19 cellular contexts compared by ENCODE assay signal in genomic region chr11:64173616-64174355, GRCh38. TPM values are rescaled to one million over a fixed set of nuclear protein-coding genes. Genes with fewer than 3 reads are reported as not detected.
A peak's percentile ranks its signal among the peaks of the same experiment; 100 is the strongest.
DNase-seq lines count a peak whose midpoint lies in the region; ATAC-seq and TF ChIP-seq lines count a peak whose summit lies in the region.
"Had no signal": no experiment of that assay in that cellular context is flagged by ENCODE, and none has a peak within 500 bp of the region (broad histone marks: within the 10 kb centered on the region; RNA-seq: fewer than 3 reads in every experiment).

No MANE protein-coding gene starts in this region.

- H3K27ac ChIP-seq in RWPE2 (ENCODE audit: poor library complexity, severe bottlenecking) (no peak overlapping the region), foreskin keratinocyte (no peak overlapping the region), breast epithelium (no peak overlapping the region)
- H3K27ac ChIP-seq: vagina had no signal

- no peaks in the 10 kb centered on the region for H3K27me3 ChIP-seq in RWPE2 (ENCODE audit: insufficient read depth, poor library complexity, severe bottlenecking)
- no peaks in the 10 kb centered on the region for H3K27me3 ChIP-seq in foreskin keratinocyte
- H3K27me3 ChIP-seq in breast epithelium = no peaks in the 10 kb centered on the region
- H3K27me3 ChIP-seq: vagina had no signal

- TF ChIP-seq POLR2A in breast epithelium (IDR thresholded peaks at IDR 0.05) = no peak

- DNase-seq in 8988T (peak; percentile 18), ELR (ENCODE audit: low read depth) (peak; percentile 52), RWPE2 (ENCODE audit: low spot score) (no peak), foreskin keratinocyte (no peak), OCI-M2 (lab: John Stamatoyannopoulos, UW; ENCODE audit: unreplicated experiment) (no peak), C1 segment of cervical spinal cord (lab: John Stamatoyannopoulos, UW) (no peak), breast epithelium (ENCODE audit: low spot score in 2 of 2) (no peak)
- DNase-seq: activated B cell treated with CpG ODN at 0.5 μM for 24 hours; activated CD4-positive, alpha-beta memory T cell treated with anti-CD3 and anti-CD28 coated beads, Interleukin-2, amount 10 ng/mL, durations not matched to agents 7 days and 5 days; activated gamma-delta T cell treated with Interleukin-2 at 50 U/mL for 16 hours; CD4-positive, alpha-beta memory T cell; DMS 273 treated with DMSO at 0.1 percent for 48 hours; hippocampal formation; NCI-H1436 treated with DMSO at 0.1 percent for 48 hours; RPMI8226; T1000 had no signal

- H3K4me1 ChIP-seq in RWPE2 (ENCODE audit: insufficient read depth, poor library complexity, severe bottlenecking) (no peaks in the 10 kb centered on the region), foreskin keratinocyte (no peaks in the 10 kb centered on the region), breast epithelium (no peaks in the 10 kb centered on the region)
- H3K4me1 ChIP-seq: vagina had no signal

- TF ChIP-seq CTCF in RWPE2 (IDR thresholded peaks at IDR 0.05; ENCODE audit: poor library complexity, severe bottlenecking) (no peak), foreskin keratinocyte (conservative IDR thresholded peaks at IDR 0.05) (no peak), breast epithelium (IDR thresholded peaks at IDR 0.05) (no peak)

- no peak overlapping the region for H3K4me3 ChIP-seq in RWPE2 (ENCODE audit: severe bottlenecking)
- H3K4me3 ChIP-seq in breast epithelium = no peak overlapping the region
- H3K4me3 ChIP-seq: vagina had no signal

- no peaks in the 10 kb centered on the region for H3K36me3 ChIP-seq in RWPE2 (ENCODE audit: low read depth)
- H3K36me3 ChIP-seq in breast epithelium = no peaks in the 10 kb centered on the region
- H3K36me3 ChIP-seq: vagina had no signal

- H3K9me3 ChIP-seq in RWPE2 (ENCODE audit: severe bottlenecking) (peaks cover 2% of the 10 kb centered on the region), breast epithelium (peaks cover 0 to 6% of the 10 kb centered on the region in 2 donors)
- H3K9me3 ChIP-seq: vagina had no signal

- ATAC-seq in RWPE2 (ENCODE audit: low read depth) = peak; percentile 53; the same call in 2 of the 3 replicates
- ATAC-seq in foreskin keratinocyte = peak; percentile 32
- no peak for ATAC-seq in GM18511 (IDR thresholded peaks at IDR 0.05; ENCODE audit: unreplicated experiment)
- ATAC-seq: natural killer cell treated with Interleukin-12 subunit alpha and Interleukin-12 subunit beta and Interleukin-15 and Interleukin-18, amount 100 ng/mL, for 72 hours had no signal

- intact Hi-C loops in breast epithelium (cut with DNase I; ENCODE audit: low total_unique reads) = no loop called here

RNA-seq across cellular contexts. Expression of gene MACROD1, which starts 7.9 kb away (rescaled TPM):
- total RNA-seq in foreskin keratinocyte (8.9 and 10.0 TPM in 2 replicates), breast epithelium (100 to 1,000 TPM in 1 of 3 donors, 10 to 100 TPM in 2; 19.7 to 113 (median 40.3) TPM)
- polyA plus RNA-seq in foreskin keratinocyte = 11.7 and 13.2 TPM in 2 replicates

RNA-seq across cellular contexts. Expression of gene STIP1, which starts 12.2 kb away (rescaled TPM):
- total RNA-seq in foreskin keratinocyte = 200 and 228 TPM in 2 replicates
- polyA plus RNA-seq in foreskin keratinocyte = 161 and 191 TPM in 2 replicates
- total RNA-seq in breast epithelium = 100 to 1,000 TPM in 2 of 3 donors, 10 to 100 TPM in 1; 88.5 to 114 (median 106) TPM

RNA-seq across cellular contexts. Expression of gene FERMT3, which starts 32.7 kb away (rescaled TPM):
- 0.39 and 0.75 TPM in 2 replicates for total RNA-seq in foreskin keratinocyte
- 0.42 and 0.62 TPM in 2 replicates for polyA plus RNA-seq in foreskin keratinocyte
- total RNA-seq in breast epithelium = 10 to 100 TPM; 14.0 to 42.2 (median 17.4) TPM

RNA-seq across cellular contexts. Expression of gene TRPT1, which starts 52.2 kb away (rescaled TPM):
- total RNA-seq in foreskin keratinocyte (28.6 and 34.3 TPM in 2 replicates), breast epithelium (10 to 100 TPM; 42.9 to 54.1 (median 51.1) TPM)
- 36.3 and 42.1 TPM in 2 replicates for polyA plus RNA-seq in foreskin keratinocyte

RNA-seq across cellular contexts. Expression of gene NUDT22, which starts 52.3 kb away (rescaled TPM):
- total RNA-seq in foreskin keratinocyte = 53.9 and 58.5 TPM in 2 replicates
- 65.7 and 71.2 TPM in 2 replicates for polyA plus RNA-seq in foreskin keratinocyte
- total RNA-seq in breast epithelium = 10 to 100 TPM; 34.2 to 58.0 (median 36.7) TPM

Comparison
In these comparisons a context has a peak if more than half of its experiments do, and no peak if none do; other contexts are left out.
1. DNase-seq: peak in 8988T (single experiment) and ELR (single experiment); none in RWPE2 (single experiment), foreskin keratinocyte (0 of 2), OCI-M2 (single experiment), C1 segment of cervical spinal cord (0 of 14) and breast epithelium (0 of 2).